Comparison of ENCODE assay signal across 8 cellular contexts in the genomic region with DNA sequence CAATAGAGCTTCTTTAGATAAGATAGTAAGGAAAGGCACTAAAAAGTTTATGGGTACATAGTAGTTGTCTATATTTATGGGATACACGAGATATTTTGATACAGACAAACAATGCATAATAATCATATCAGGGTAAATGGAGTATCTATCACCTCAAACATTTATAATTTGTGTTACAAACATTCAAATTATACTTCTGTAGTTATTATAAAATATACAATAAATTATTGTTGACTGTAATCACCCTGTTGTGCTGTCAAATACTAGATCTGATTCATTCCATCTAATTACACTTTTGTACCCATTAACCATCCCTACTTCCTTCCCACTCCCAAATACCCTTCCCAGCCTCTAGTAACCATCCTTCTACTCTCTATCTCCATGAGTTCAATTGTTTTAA.
"Had no signal": no experiment of that assay in that cellular context is flagged by ENCODE, and none has a peak within 500 bp of the region (broad histone marks: within the 10 kb centered on the region; RNA-seq: fewer than 3 reads in every experiment).

No MANE protein-coding gene starts in this region.

- H3K4me3 ChIP-seq: GM12878 had no signal

- DNase-seq: GDM1, GF-D8 had no signal

- ATAC-seq: GM12878 had no signal

- FAIRE-seq: G401.6, GM12878, GM12891, GM12892, GM18507, GM19239 had no signal
